ENCODE assay signal across 16 cellular contexts in genomic region chr15:90559119-90559518, GRCh38. TPM values are rescaled to one million over a fixed set of nuclear protein-coding genes. Genes with fewer than 3 reads are reported as not detected.
DNase-seq lines count a peak whose midpoint lies in the region; ATAC-seq and TF ChIP-seq lines count a peak whose summit lies in the region.
"Had no signal": no experiment of that assay in that cellular context is flagged by ENCODE, and none has a peak within 500 bp of the region (broad histone marks: within the 10 kb centered on the region; RNA-seq: fewer than 3 reads in every experiment).

No MANE protein-coding gene starts in this region.

- no peak overlapping the region for H3K4me2 ChIP-seq in trophoblast cell (ENCODE audit: low read length)
- H3K4me2 ChIP-seq: PC-9 had no signal

- no peak overlapping the region for H2BK120ac ChIP-seq in trophoblast cell (ENCODE audit: insufficient read depth, low read length, poor library complexity)

- peaks cover 44 to 100% (median 94%) of the 10 kb centered on the region in 9 donors for H3K4me1 ChIP-seq in heart right ventricle
- H3K4me1 ChIP-seq in esophagus muscularis mucosa = peaks cover 87 to 91% (median 90%) of the 10 kb centered on the region in 4 donors
- peaks cover 27 to 40% of the 10 kb centered on the region in 2 experiments for H3K4me1 ChIP-seq in trophoblast cell (ENCODE audit: control insufficient read depth in 1 of 2, insufficient read depth in 2 of 2, low read length in 2 of 2)
- H3K4me1 ChIP-seq in vagina = peaks cover 79% of the 10 kb centered on the region

- H3K4me3 ChIP-seq in heart right ventricle (no peak overlapping the region), esophagus muscularis mucosa (no peak overlapping the region), trophoblast cell (ENCODE audit: low read depth, low read length) (no peak overlapping the region), vagina (no peak overlapping the region)
- H3K4me3 ChIP-seq: PC-9 had no signal

- no peak overlapping the region for H3K18ac ChIP-seq in trophoblast cell (ENCODE audit: low read length)

- H3K4ac ChIP-seq in trophoblast cell (ENCODE audit: low read depth, low read length) = no peak overlapping the region

- H3K9ac ChIP-seq in trophoblast cell (ENCODE audit: low read length) = no peak overlapping the region

- H2AK5ac ChIP-seq in trophoblast cell (ENCODE audit: low read length) = no peak overlapping the region

- no peak overlapping the region for H2BK5ac ChIP-seq in trophoblast cell (ENCODE audit: low read depth, low read length, poor library complexity)

- H3K23ac ChIP-seq in trophoblast cell (ENCODE audit: low read length) = no peak overlapping the region

- peaks cover 4% of the 10 kb centered on the region for H3K79me2 ChIP-seq in trophoblast cell (ENCODE audit: control insufficient read depth, insufficient read depth, low read length, poor library complexity)

- no peak overlapping the region for H4K12ac ChIP-seq in trophoblast cell (ENCODE audit: low read depth, low read length)

- intact Hi-C loops in heart right ventricle (cut with DNase I) = no loop called here
- intact Hi-C loops in left cardiac atrium (cut with DNase I) = no loop called here
- intact Hi-C loops in esophagus muscularis mucosa (cut with DNase I) = no loop called here
- intact Hi-C loops in vagina (cut with DNase I) = no loop called here

- H3K9me3 ChIP-seq in heart right ventricle = no peaks in the 10 kb centered on the region
- H3K9me3 ChIP-seq in esophagus muscularis mucosa = no peaks in the 10 kb centered on the region
- no peaks in the 10 kb centered on the region for H3K9me3 ChIP-seq in trophoblast cell (ENCODE audit: insufficient read depth, low read depth, low read length)
- no peaks in the 10 kb centered on the region for H3K9me3 ChIP-seq in vagina

- peak overlapping the region; percentile 75 to 89 (median 84) for H3K27ac ChIP-seq in heart right ventricle
- peak overlapping the region; percentile 78 to 85 (median 82) for H3K27ac ChIP-seq in esophagus muscularis mucosa (replicated peaks in 1 of 4)
- H3K27ac ChIP-seq in trophoblast cell (ENCODE audit: low read depth, low read length) = peak overlapping the region; percentile 93
- peak overlapping the region; percentile 78 for H3K27ac ChIP-seq in vagina
- H3K27ac ChIP-seq: epithelial cell of prostate, PC-9 had no signal

- ATAC-seq in heart right ventricle (no peak), left cardiac atrium (no peak), HG03354 (IDR thresholded peaks at IDR 0.05; ENCODE audit: poor library complexity, severe bottlenecking, unreplicated experiment) (no peak), GM18511 (IDR thresholded peaks at IDR 0.05; ENCODE audit: unreplicated experiment) (no peak)

- TF ChIP-seq EP300 in esophagus muscularis mucosa (IDR thresholded peaks at IDR 0.05) = no peak

- no peak for TF ChIP-seq POLR2A in esophagus muscularis mucosa (IDR thresholded peaks at IDR 0.05; ENCODE audit: low read depth)
- TF ChIP-seq POLR2A in vagina (IDR thresholded peaks at IDR 0.05) = no peak

- no peak overlapping the region for H4K8ac ChIP-seq in trophoblast cell (ENCODE audit: low read depth, low read length)

- TF ChIP-seq CTCF in heart right ventricle (IDR thresholded peaks at IDR 0.05) (no peak), esophagus muscularis mucosa (IDR thresholded peaks at IDR 0.05) (no peak), vagina (IDR thresholded peaks at IDR 0.05) (no peak)

- peaks cover 21% of the 10 kb centered on the region for H3K79me1 ChIP-seq in trophoblast cell (ENCODE audit: low read length)

- WGBS in heart right ventricle, 2 donors = 97 to 100% methylated on average over 1 of the region's 1 CpG
- 100% methylated on average over 1 of the region's 1 CpG for WGBS in esophagus muscularis mucosa
- no CpG with 5 or more reads among the region's 1 CpG for WGBS in trophoblast cell (ENCODE audit: extremely low coverage, insufficient coverage, insufficient read length)

- no peak overlapping the region for H3K14ac ChIP-seq in trophoblast cell (ENCODE audit: low read length)

- H4K91ac ChIP-seq in trophoblast cell (ENCODE audit: low read depth, low read length) = no peak overlapping the region

- DNase-seq in heart right ventricle (no peak), left cardiac atrium (no peak), esophagus muscularis mucosa (ENCODE audit: extremely low spot score) (no peak), trophoblast cell (peak in 1 of 2 donors; percentile 83), vagina (ENCODE audit: extremely low spot score in 2 of 2) (no peak), GM03348 (ENCODE audit: low spot score) (no peak)
- DNase-seq: activated CD4-positive, alpha-beta memory T cell treated with anti-CD3 and anti-CD28 coated beads for 36 hours; KBM-7; NCI-H1048; NCI-H2107; NCI-H82; occipital lobe; PC-9 had no signal

- H3K36me3 ChIP-seq in heart right ventricle (peaks cover 0 to 6% (median 0%) of the 10 kb centered on the region in 9 donors), esophagus muscularis mucosa (no peaks in the 10 kb centered on the region), trophoblast cell (ENCODE audit: control insufficient read depth in 1 of 2, insufficient read depth in 2 of 2, low read length in 2 of 2) (no peaks in the 10 kb centered on the region), vagina (no peaks in the 10 kb centered on the region)

- no peak overlapping the region for H2BK12ac ChIP-seq in trophoblast cell (ENCODE audit: low read length)

- no peak overlapping the region for H2AFZ ChIP-seq in trophoblast cell (ENCODE audit: insufficient read depth, low read length, poor library complexity)
- H2AFZ ChIP-seq: PC-9 had no signal

- H3K27me3 ChIP-seq in heart right ventricle (no peaks in the 10 kb centered on the region), esophagus muscularis mucosa (no peaks in the 10 kb centered on the region), trophoblast cell (ENCODE audit: insufficient read depth, low read length) (no peaks in the 10 kb centered on the region), vagina (no peaks in the 10 kb centered on the region)

RNA-seq across cellular contexts. Expression of gene CRTC3, which starts 29.4 kb away (rescaled TPM):
- total RNA-seq in heart right ventricle (10 to 100 TPM; 25.1 to 34.9 (median 29.4) TPM), left cardiac atrium (10 to 100 TPM; 23.1 to 29.4 TPM), esophagus muscularis mucosa (10 to 100 TPM; 46.4 to 66.8 (median 59.8) TPM), vagina (43.5 TPM)
- 10 to 100 TPM; 11.5 to 12.8 TPM for polyA plus RNA-seq in heart right ventricle
- 36.5 and 36.8 TPM in 2 replicates for polyA plus RNA-seq in trophoblast cell (2013)
